13 cellular contexts compared by ENCODE assay signal in genomic region chr3:159911664-159912037, GRCh38.
A peak's percentile ranks its signal among the peaks of the same experiment; 100 is the strongest.
DNase-seq lines count a peak whose midpoint lies in the region; ATAC-seq and TF ChIP-seq lines count a peak whose summit lies in the region.
"Had no signal": no experiment of that assay in that cellular context is flagged by ENCODE, and none has a peak within 500 bp of the region (broad histone marks: within the 10 kb centered on the region; RNA-seq: fewer than 3 reads in every experiment).

No MANE protein-coding gene starts in this region.

- peaks cover 10% of the 10 kb centered on the region for H3K4me1 Mint-ChIP-seq in activated CD4-positive, alpha-beta T cell treated with anti-CD3 and anti-CD28 coated beads, Interleukin-2, amount 10 ng/mL, durations not matched to agents 24 days and 14 days
- peaks cover 10% of the 10 kb centered on the region for H3K4me1 Mint-ChIP-seq in activated CD4-positive, alpha-beta T cell treated with anti-CD3 and anti-CD28 coated beads for 36 hours
- peaks cover 7% of the 10 kb centered on the region for H3K4me1 Mint-ChIP-seq in stimulated activated naive CD8-positive, alpha-beta T cell treated with anti-CD3 and anti-CD28 coated beads, Interleukin-15, amount 100 ng/mL, for 72 hours

- no peak for ATAC-seq in activated CD4-positive, alpha-beta T cell treated with anti-CD3 and anti-CD28 coated beads for 36 hours
- ATAC-seq in stimulated activated naive CD8-positive, alpha-beta T cell treated with anti-CD3 and anti-CD28 coated beads, Interleukin-15, amount 100 ng/mL, for 72 hours: no peak
- no peak for ATAC-seq in GM18873 (IDR thresholded peaks at IDR 0.05; ENCODE audit: low FRiP score, unreplicated experiment)
- ATAC-seq: A549 had no signal

- no peak overlapping the region for H3K9ac ChIP-seq in fibroblast of lung (ENCODE audit: insufficient read depth, low read length)
- H3K9ac ChIP-seq: SK-N-SH had no signal

- H3K4me3 Mint-ChIP-seq in activated CD4-positive, alpha-beta T cell treated with anti-CD3 and anti-CD28 coated beads, Interleukin-2, amount 10 ng/mL, durations not matched to agents 24 days and 14 days: peak overlapping the region; percentile 57
- no peak overlapping the region for H3K4me3 Mint-ChIP-seq in activated CD4-positive, alpha-beta T cell treated with anti-CD3 and anti-CD28 coated beads for 36 hours
- peak overlapping the region; percentile 1 to 6 for H3K4me3 Mint-ChIP-seq in stimulated activated naive CD8-positive, alpha-beta T cell treated with anti-CD3 and anti-CD28 coated beads, Interleukin-15, amount 100 ng/mL, for 72 hours

- intact Hi-C loops in activated CD4-positive, alpha-beta T cell treated with anti-CD3 and anti-CD28 coated beads, Interleukin-2, amount 10 ng/mL, durations not matched to agents 24 days and 14 days (cut with micrococcal nuclease): no loop called here
- intact Hi-C loops in activated CD4-positive, alpha-beta T cell treated with anti-CD3 and anti-CD28 coated beads for 36 hours (cut with DNase I, micrococcal nuclease): no loop called here

- H3K36me3 ChIP-seq in fibroblast of lung (ENCODE audit: control insufficient read depth, insufficient read depth, low read length) (no peaks in the 10 kb centered on the region), SJCRH30 (no peaks in the 10 kb centered on the region)

- no peaks in the 10 kb centered on the region for H4K20me1 ChIP-seq in fibroblast of lung (ENCODE audit: control insufficient read depth, extremely low read depth, insufficient read depth, low read length)

- H3K4me2 ChIP-seq in fibroblast of lung (ENCODE audit: extremely low read depth, insufficient read depth, low read length): peak overlapping the region; percentile 36
- H3K4me2 ChIP-seq: A549, SK-N-SH had no signal

- H3K4me3 ChIP-seq in fibroblast of lung (replicated peaks in 1 of 4; ENCODE audit: control extremely low read depth in 1 of 4, insufficient read depth in 1 of 4, low read depth in 3 of 4, low read length in 4 of 4) (no peak overlapping the region), SJCRH30 (no peak overlapping the region)
- H3K4me3 ChIP-seq: A549 had no signal

- H3K9me3 ChIP-seq in fibroblast of lung (ENCODE audit: control insufficient read depth, insufficient read depth, low read depth, low read length) (no peaks in the 10 kb centered on the region), SJCRH30 (replicated peaks) (no peaks in the 10 kb centered on the region)
- H3K9me3 ChIP-seq: A549, SK-N-SH had no signal

- H3K79me2 ChIP-seq in fibroblast of lung (ENCODE audit: control insufficient read depth, insufficient read depth, low read length): no peaks in the 10 kb centered on the region

- H3K27me3 Mint-ChIP-seq in activated CD4-positive, alpha-beta T cell treated with anti-CD3 and anti-CD28 coated beads, Interleukin-2, amount 10 ng/mL, durations not matched to agents 24 days and 14 days: peaks cover 10% of the 10 kb centered on the region
- H3K27me3 Mint-ChIP-seq in activated CD4-positive, alpha-beta T cell treated with anti-CD3 and anti-CD28 coated beads for 36 hours: peaks cover 2% of the 10 kb centered on the region
- peaks cover 14% of the 10 kb centered on the region for H3K27me3 Mint-ChIP-seq in stimulated activated naive CD8-positive, alpha-beta T cell treated with anti-CD3 and anti-CD28 coated beads, Interleukin-15, amount 100 ng/mL, for 72 hours

- H3K36me3 Mint-ChIP-seq in activated CD4-positive, alpha-beta T cell treated with anti-CD3 and anti-CD28 coated beads, Interleukin-2, amount 10 ng/mL, durations not matched to agents 24 days and 14 days (ENCODE audit: low read depth): no peaks in the 10 kb centered on the region
- no peaks in the 10 kb centered on the region for H3K36me3 Mint-ChIP-seq in activated CD4-positive, alpha-beta T cell treated with anti-CD3 and anti-CD28 coated beads for 36 hours (ENCODE audit: low read depth)

- CTCF ChIA-PET in activated CD4-positive, alpha-beta T cell treated with anti-CD3 and anti-CD28 coated beads for 36 hours (lab: Charles Lee): interaction anchor here (0.7 to 1.5 kb wide), 4 partner anchors 8 to 77 kb away, joined by 3 to 4 read pairs (median 3); partner anchors contain the start of gene IL12A

- peaks cover 10% of the 10 kb centered on the region for H3K9me3 Mint-ChIP-seq in activated CD4-positive, alpha-beta T cell treated with anti-CD3 and anti-CD28 coated beads, Interleukin-2, amount 10 ng/mL, durations not matched to agents 24 days and 14 days
- H3K9me3 Mint-ChIP-seq in activated CD4-positive, alpha-beta T cell treated with anti-CD3 and anti-CD28 coated beads for 36 hours (ENCODE audit: low read depth): no peaks in the 10 kb centered on the region
- H3K9me3 Mint-ChIP-seq in stimulated activated naive CD8-positive, alpha-beta T cell treated with anti-CD3 and anti-CD28 coated beads, Interleukin-15, amount 100 ng/mL, for 72 hours: peaks cover 4 to 9% of the 10 kb centered on the region in 2 donors

- DNase-seq in activated CD4-positive, alpha-beta T cell treated with anti-CD3 and anti-CD28 coated beads, Interleukin-2, amount 10 ng/mL, durations not matched to agents 24 days and 14 days: no peak
- DNase-seq in activated CD4-positive, alpha-beta T cell treated with anti-CD3 and anti-CD28 coated beads for 36 hours: no peak
- DNase-seq in OCI-M1 (lab: John Stamatoyannopoulos, UW) (peak; percentile 33), fibroblast of lung (ENCODE audit: low read depth in 2 of 2) (no peak), glomerular visceral epithelial cell (ENCODE audit: extremely low spot score) (no peak), SJCRH30 (no peak)
- DNase-seq in stimulated activated naive CD8-positive, alpha-beta T cell treated with anti-CD3 and anti-CD28 coated beads, Interleukin-15, amount 100 ng/mL, for 72 hours: no peak
- DNase-seq: activated CD8-positive, alpha-beta memory T cell treated with anti-CD3 and anti-CD28 coated beads, Interleukin-2, amount 50 U/mL, for 4 hours; effector CD4-positive, alpha-beta T cell; NCI-H226; SK-N-SH had no signal

- peak overlapping the region; percentile 61 for H3K27ac Mint-ChIP-seq in activated CD4-positive, alpha-beta T cell treated with anti-CD3 and anti-CD28 coated beads, Interleukin-2, amount 10 ng/mL, durations not matched to agents 24 days and 14 days
- H3K27ac Mint-ChIP-seq in activated CD4-positive, alpha-beta T cell treated with anti-CD3 and anti-CD28 coated beads for 36 hours: no peak overlapping the region
- peak overlapping the region in 1 of 2 donors; percentile 14 for H3K27ac Mint-ChIP-seq in stimulated activated naive CD8-positive, alpha-beta T cell treated with anti-CD3 and anti-CD28 coated beads, Interleukin-15, amount 100 ng/mL, for 72 hours

- POLR2A ChIA-PET in activated CD4-positive, alpha-beta T cell treated with anti-CD3 and anti-CD28 coated beads for 36 hours (lab: Charles Lee): no interaction called here

- H3K27ac ChIP-seq in fibroblast of lung (ENCODE audit: insufficient read depth, low read length): peak overlapping the region; percentile 1
- H3K27ac ChIP-seq in SJCRH30: no peak overlapping the region
- H3K27ac ChIP-seq: A549 had no signal

- H3K27me3 ChIP-seq in fibroblast of lung (ENCODE audit: control insufficient read depth, insufficient read depth, low read length) (no peaks in the 10 kb centered on the region), SJCRH30 (no peaks in the 10 kb centered on the region)

- H2AFZ ChIP-seq in fibroblast of lung (ENCODE audit: low read length): peak overlapping the region; percentile 40

- no peak for TF ChIP-seq CTCF in fibroblast of lung (conservative IDR thresholded peaks at IDR 0.05 in 1 of 2, IDR thresholded peaks at IDR 0.05 in 1 of 2; ENCODE audit: low read depth in 1 of 2, low read length in 2 of 2)

- H3K4me1 ChIP-seq in fibroblast of lung (ENCODE audit: control insufficient read depth, extremely low read depth, insufficient read depth, low read length): peaks cover 6% of the 10 kb centered on the region
- peaks cover 4% of the 10 kb centered on the region; the same call in 1 of the 2 replicates for H3K4me1 ChIP-seq in SJCRH30
